Comparison of ENCODE assay signal across 1 cellular context in the genomic region with DNA sequence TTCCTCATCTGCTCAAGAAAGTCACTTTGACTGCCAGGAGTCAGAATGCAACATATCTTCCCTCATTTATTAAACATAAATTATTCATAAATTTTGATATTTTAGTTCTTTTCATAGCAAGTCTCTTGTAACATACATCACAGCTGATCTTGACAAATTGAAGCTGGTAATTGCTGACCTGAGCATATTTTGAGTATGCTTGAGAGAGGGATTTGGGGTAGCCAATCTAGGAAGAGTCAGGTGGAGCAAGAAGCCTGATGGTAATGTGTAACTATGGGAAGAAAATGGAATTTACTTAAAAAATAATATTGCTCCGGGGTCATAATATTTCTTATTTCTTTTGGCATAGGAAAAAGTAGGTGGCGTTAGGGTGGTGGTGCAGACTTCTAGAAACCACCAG.
TF ChIP-seq lines count a peak whose summit lies in the region.

No MANE protein-coding gene starts in this region.

TF ChIP-seq in HepG2, 621 proteins besides CTCF, POLR2A, EP300 and RAD21:
- TF ChIP-seq MAFF (IDR thresholded peaks at IDR 0.05; ENCODE audit: low read depth, low read length) = peak; percentile 90
- TF ChIP-seq MAFK (conservative IDR thresholded peaks at IDR 0.05 in 1 of 2, IDR thresholded peaks at IDR 0.05 in 1 of 2; ENCODE audit: low read length in 2 of 2) = peak; percentile 93 to 95
- no peak for TF ChIP-seq ZNF704 (CRISPR knock-in tag; IDR thresholded peaks at IDR 0.05; ENCODE audit: borderline replicate concordance)
